Comparison of ENCODE assay signal across 8 cellular contexts in genomic region chr11:47768090-47768620, GRCh38. TPM values are rescaled to one million over a fixed set of nuclear protein-coding genes. Genes with fewer than 3 reads are reported as not detected.
DNase-seq lines count a peak whose midpoint lies in the region; ATAC-seq and TF ChIP-seq lines count a peak whose summit lies in the region.

No MANE protein-coding gene starts in this region.

- H2BK5ac ChIP-seq in H9 (ENCODE audit: insufficient read length, low read length): peak overlapping the region; percentile 81

- H3K27ac ChIP-seq in H9 (ENCODE audit: insufficient read length, low read depth, low read length): peak overlapping the region; percentile 92
- H3K27ac ChIP-seq in thyroid gland: peak overlapping the region; percentile 98 to 99 (median 99)

- H3K27ac Mint-ChIP-seq in H9 (peak overlapping the region; percentile 100), naive B cell (peak overlapping the region; percentile 99 to 100 (median 100))
- peak overlapping the region; percentile 97 for H3K27ac Mint-ChIP-seq in activated T-cell treated with anti-CD3 and anti-CD28 coated beads, Interleukin-2, amount 50 U/mL, for 72 hours

- H4K20me1 ChIP-seq in H9 (ENCODE audit: control insufficient read depth, insufficient read depth, insufficient read length): no peaks in the 10 kb centered on the region

- DNase-seq in AG09309 (ENCODE audit: low read depth) (peak; percentile 45), H9 (no peak), NCI-H526 (lab: John Stamatoyannopoulos, UW) (peak; percentile 77 to 82), fibroblast of the conjunctiva (ENCODE audit: low read depth) (peak; percentile 72), naive B cell (no peak), thyroid gland (peak; percentile 83 to 85)
- peak; percentile 21 to 35 for DNase-seq in activated T-cell treated with anti-CD3 and anti-CD28 coated beads, Interleukin-2, amount 50 U/mL, for 72 hours
- no peak for DNase-seq in NK-92 treated with Interleukin-12 subunit alpha and Interleukin-12 subunit beta, amount 100 ng/mL, for 24 hours (lab: John Stamatoyannopoulos, UW)

- H3K4me3 ChIP-seq in AG09309 (ENCODE audit: control insufficient read depth, low read depth, low read length) (peak overlapping the region; percentile 53), thyroid gland (replicated peaks in 1 of 3) (peak overlapping the region in 2 of 3 donors; percentile 21 to 38)

- H2BK20ac ChIP-seq in H9 (ENCODE audit: low read depth, low read length, poor library complexity, severe bottlenecking): no peak overlapping the region

- H3K27me3 Mint-ChIP-seq in H9 (ENCODE audit: low read depth) (no peaks in the 10 kb centered on the region; the same call in 1 of the 2 replicates), naive B cell (no peaks in the 10 kb centered on the region)
- no peaks in the 10 kb centered on the region for H3K27me3 Mint-ChIP-seq in activated T-cell treated with anti-CD3 and anti-CD28 coated beads, Interleukin-2, amount 50 U/mL, for 72 hours (ENCODE audit: low read depth)

- peak overlapping the region; percentile 97; the same call in 1 of the 2 replicates for H3K14ac ChIP-seq in H9 (ENCODE audit: insufficient read depth, low read length)

- H3K4me3 Mint-ChIP-seq in H9 (peak overlapping the region; percentile 98), naive B cell (peak overlapping the region; percentile 96 to 99 (median 98))
- peak overlapping the region; percentile 89 to 100 for H3K4me3 Mint-ChIP-seq in activated T-cell treated with anti-CD3 and anti-CD28 coated beads, Interleukin-2, amount 50 U/mL, for 72 hours

- no peak overlapping the region for H3K56ac ChIP-seq in H9 (ENCODE audit: insufficient read length, low read depth, low read length)

- no peaks in the 10 kb centered on the region for H3K9me3 ChIP-seq in H9 (ENCODE audit: control insufficient read depth, low read depth, low read length)
- H3K9me3 ChIP-seq in thyroid gland: no peaks in the 10 kb centered on the region

- H2BK120ac ChIP-seq in H9 (ENCODE audit: low read depth, low read length, poor library complexity, severe bottlenecking): peak overlapping the region; percentile 92

- H3K23ac ChIP-seq in H9 (ENCODE audit: insufficient read length, low read depth, low read length): no peak overlapping the region

- no peak overlapping the region for H2AK5ac ChIP-seq in H9 (ENCODE audit: insufficient read length, low read length)

- H3K18ac ChIP-seq in H9 (ENCODE audit: insufficient read length, low read depth, low read length): peak overlapping the region; percentile 97

- H3K4me1 ChIP-seq in H9 (ENCODE audit: insufficient read depth, low read length) (no peaks in the 10 kb centered on the region; the same call in 1 of the 2 replicates), thyroid gland (peaks cover 20 to 38% of the 10 kb centered on the region in 2 donors)

- H3K4me1 Mint-ChIP-seq in H9 (peaks cover 11 to 18% of the 10 kb centered on the region in 2 experiments), naive B cell (peaks cover 14 to 31% (median 24%) of the 10 kb centered on the region in 3 donors)
- H3K4me1 Mint-ChIP-seq in activated T-cell treated with anti-CD3 and anti-CD28 coated beads, Interleukin-2, amount 50 U/mL, for 72 hours (ENCODE audit: low read depth): peaks cover 22% of the 10 kb centered on the region

- no peak overlapping the region for H4K8ac ChIP-seq in H9 (replicated peaks; ENCODE audit: insufficient read length, low read depth, low read length)

- peaks cover 4 to 8% of the 10 kb centered on the region in 2 donors for H3K36me3 ChIP-seq in thyroid gland

- H3K36me3 Mint-ChIP-seq in H9 (ENCODE audit: insufficient read depth in 1 of 3, low read depth in 3 of 3) (peaks cover 17 to 25% (median 19%) of the 10 kb centered on the region in 3 experiments; a peak in 6 of 7 replicates), naive B cell (no peaks in the 10 kb centered on the region)
- peaks cover 5 to 25% of the 10 kb centered on the region in 2 donors for H3K36me3 Mint-ChIP-seq in activated T-cell treated with anti-CD3 and anti-CD28 coated beads, Interleukin-2, amount 50 U/mL, for 72 hours (ENCODE audit: insufficient read depth in 2 of 2)

- TF ChIP-seq CTCF in AG09309 (IDR thresholded peaks at IDR 0.05; ENCODE audit: control insufficient read depth, insufficient read depth, low read depth, low read length, missing control alignments) (no peak), H9 (conservative IDR thresholded peaks at IDR 0.05) (no peak), thyroid gland (IDR thresholded peaks at IDR 0.05) (no peak)

- no peaks in the 10 kb centered on the region for H3K79me1 ChIP-seq in H9 (ENCODE audit: insufficient read depth, low read depth, low read length, poor library complexity, severe bottlenecking)

- peak overlapping the region; percentile 97 for H3K9ac ChIP-seq in H9 (ENCODE audit: extremely low read depth, insufficient read length, low read length)

- WGBS in H9 (ENCODE audit: extremely low coverage, insufficient read length, low lambda C conversion rate): no CpG with 5 or more reads among the region's 12 CpGs
- 6 to 8% methylated on average over 12 of the region's 12 CpGs for WGBS in thyroid gland, 2 donors

- intact Hi-C loops in thyroid gland (cut with DNase I): no loop called here

- H3K9me3 Mint-ChIP-seq in H9 (no peaks in the 10 kb centered on the region; a peak in 1 of 5 replicates), naive B cell (no peaks in the 10 kb centered on the region)
- H3K9me3 Mint-ChIP-seq in activated T-cell treated with anti-CD3 and anti-CD28 coated beads, Interleukin-2, amount 50 U/mL, for 72 hours: no peaks in the 10 kb centered on the region

- H3K27me3 ChIP-seq in H9 (ENCODE audit: insufficient read depth, low read length): no peaks in the 10 kb centered on the region
- no peaks in the 10 kb centered on the region for H3K27me3 ChIP-seq in thyroid gland

- no peak overlapping the region for H2AFZ ChIP-seq in H9 (ENCODE audit: low read length)

- peak overlapping the region; percentile 62 for H4K91ac ChIP-seq in H9 (ENCODE audit: insufficient read length, low read depth, low read length)

- H3K4me2 ChIP-seq in H9 (ENCODE audit: insufficient read depth, insufficient read length, low read length): peak overlapping the region; percentile 60

- no peak overlapping the region for H2BK15ac ChIP-seq in H9 (ENCODE audit: low read depth, low read length)

- peak overlapping the region; percentile 82; the same call in 1 of the 2 replicates for H3K4ac ChIP-seq in H9 (ENCODE audit: low read depth, low read length)

- ATAC-seq in activated T-cell treated with anti-CD3 and anti-CD28 coated beads, Interleukin-2, amount 50 U/mL, for 72 hours (replicated peaks in 1 of 2): no peak
- ATAC-seq in naive B cell (ENCODE audit: low read depth in 2 of 2): no peak

- peaks cover 3% of the 10 kb centered on the region for H3K23me2 ChIP-seq in H9 (ENCODE audit: insufficient read length, low read depth, low read length, poor library complexity, severe bottlenecking)

- H3T11ph ChIP-seq in H9 (ENCODE audit: low read length): no peak overlapping the region

- H3K79me2 ChIP-seq in H9 (ENCODE audit: insufficient read depth, low read length): peaks cover 9% of the 10 kb centered on the region; the same call in 1 of the 2 replicates

- H4K5ac ChIP-seq in H9 (ENCODE audit: insufficient read length, low read depth, low read length): peak overlapping the region; percentile 90

- H2BK12ac ChIP-seq in H9 (ENCODE audit: insufficient read length, low read depth, low read length): no peak overlapping the region

- TF ChIP-seq POLR2A in thyroid gland (IDR thresholded peaks at IDR 0.05): peak; percentile 44 to 86

RNA-seq across cellular contexts. Expression of gene FNBP4, which starts 1.0 kb away (rescaled TPM):
- total RNA-seq in H9 (2021) (93.3 and 106 TPM in 2 replicates), thyroid gland (100 to 1,000 TPM; 156 to 232 (median 194) TPM)
- 100 to 1,000 TPM; 148 to 157 TPM for total RNA-seq in activated T-cell treated with anti-CD3 and anti-CD28 coated beads, Interleukin-2, amount 50 U/mL, for 72 hours
- 10 to 100 TPM; 30.9 to 88.8 (median 61.2) TPM for polyA plus RNA-seq in naive B cell (ENCODE audit: low read depth in 6 of 6)

RNA-seq across cellular contexts. Expression of gene AGBL2, which starts 53.0 kb away (rescaled TPM):
- total RNA-seq in H9 (2021) (3.0 and 4.3 TPM in 2 replicates), thyroid gland (1 to 10 TPM in 1 of 4 donors, under 1 TPM in 3; 0.59 to 1.1 (median 0.87) TPM)
- 1 to 10 TPM; 7.6 to 8.3 TPM for total RNA-seq in activated T-cell treated with anti-CD3 and anti-CD28 coated beads, Interleukin-2, amount 50 U/mL, for 72 hours
- 10 to 100 TPM in 1 of 6 donors, 1 to 10 TPM in 5; 3.1 to 14.6 (median 5.7) TPM for polyA plus RNA-seq in naive B cell (ENCODE audit: low read depth in 6 of 6)

Comparison
In these comparisons a context has a peak if more than half of its experiments do, and no peak if none do; other contexts are left out.
1. DNase-seq: peak in AG09309 (single experiment), NCI-H526 (2 of 2), activated T-cell treated with anti-CD3 and anti-CD28 coated beads, Interleukin-2, amount 50 U/mL, for 72 hours (2 of 2), fibroblast of the conjunctiva (single experiment) and thyroid gland (2 of 2); none in H9 (single experiment), naive B cell (single experiment) and NK-92 treated with Interleukin-12 subunit alpha and Interleukin-12 subunit beta, amount 100 ng/mL, for 24 hours (single experiment).
2. Peak in every context shown above with its lines, with median percentiles within 50 percentile points of each other: H3K27ac Mint-ChIP-seq and H3K4me3 Mint-ChIP-seq.